In the genomic region with DNA sequence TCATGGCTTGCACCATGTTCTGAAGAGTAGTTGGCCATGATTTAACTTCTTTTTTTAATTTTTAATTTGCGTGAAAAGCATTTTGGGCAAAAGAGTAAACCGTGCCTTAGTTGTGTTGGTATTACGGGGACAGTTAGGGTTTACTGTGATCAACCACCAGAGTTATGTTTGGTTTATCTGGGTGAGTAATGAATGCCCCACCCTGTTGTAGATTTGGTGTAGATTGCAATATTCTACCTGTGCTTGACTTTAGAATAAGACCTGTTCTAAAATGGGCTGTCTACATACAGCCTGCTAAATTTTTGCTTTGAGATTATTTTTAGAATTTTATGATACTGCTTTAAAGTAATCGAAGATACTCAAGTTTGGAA, we compare ENCODE assay signal across 8 cellular contexts. TPM values are rescaled to one million over a fixed set of nuclear protein-coding genes. Genes with fewer than 3 reads are reported as not detected.
A peak's percentile ranks its signal among the peaks of the same experiment; 100 is the strongest.
DNase-seq lines count a peak whose midpoint lies in the region; ATAC-seq and TF ChIP-seq lines count a peak whose summit lies in the region.

No MANE protein-coding gene starts in this region.

- TF ChIP-seq CTCF in AG04450 (IDR thresholded peaks at IDR 0.05; ENCODE audit: low read depth, low read length) (no peak), astrocyte of the spinal cord (IDR thresholded peaks at IDR 0.05; ENCODE audit: low read depth, low read length) (no peak)

- CTCF ChIA-PET in AG04450 (lab: Charles Lee): no interaction called here

- in situ Hi-C loops in astrocyte of the spinal cord (cut with HindIII; ENCODE audit: low sequenced_read_pairs): no loop called here

- H3K27me3 ChIP-seq in AG04450 (ENCODE audit: control insufficient read depth, insufficient read depth, low read length) (no peaks in the 10 kb centered on the region), HUES48 (ENCODE audit: control insufficient read depth, insufficient read depth, low read length) (no peaks in the 10 kb centered on the region)

- no peak for DNase-seq in AG04450 (ENCODE audit: low read depth, low spot score)
- no peak for DNase-seq in astrocyte of the spinal cord (ENCODE audit: low read depth, low spot score)
- peak; percentile 29 to 38 for DNase-seq in lung microvascular endothelial cell (ENCODE audit: low read depth in 2 of 2)
- DNase-seq in stimulated activated CD4-positive, alpha-beta T cell treated with anti-CD3 and anti-CD28 coated beads, Interleukin-2, amount 100 ng/mL, for 24 hours: no peak
- no peak for DNase-seq in stimulated activated CD4-positive, alpha-beta T cell treated with anti-CD3 and anti-CD28 coated beads, Interleukin-15, amount 100 ng/mL, for 24 hours
- no peak for DNase-seq in NCI-H1436 (lab: John Stamatoyannopoulos, UW)

- H3K4me3 ChIP-seq in AG04450 (ENCODE audit: low read depth, low read length) (peak overlapping the region; percentile 89), HUES48 (ENCODE audit: low read depth, low read length) (peak overlapping the region; percentile 92), astrocyte of the spinal cord (ENCODE audit: low read depth, low read length) (peak overlapping the region; percentile 61)

- no peaks in the 10 kb centered on the region for H3K36me3 ChIP-seq in HUES48 (ENCODE audit: control insufficient read depth, insufficient read depth, low read length)

- ATAC-seq in GM21529 (IDR thresholded peaks at IDR 0.05; ENCODE audit: unreplicated experiment): no peak

- peak overlapping the region; percentile 95 for H3K9ac ChIP-seq in HUES48 (ENCODE audit: low read depth, low read length)

- H3K9me3 ChIP-seq in AG04450 (ENCODE audit: control insufficient read depth, insufficient read depth, low read length) (no peaks in the 10 kb centered on the region), HUES48 (ENCODE audit: control insufficient read depth, insufficient read depth, low read length) (no peaks in the 10 kb centered on the region)

- POLR2A ChIA-PET in AG04450 (lab: Yijun Ruan, JAX): no interaction called here

- H3K27ac ChIP-seq in AG04450 (ENCODE audit: low read depth, low read length) (no peak overlapping the region), HUES48 (ENCODE audit: low read depth, low read length) (peak overlapping the region; percentile 46)

- H3K4me1 ChIP-seq in HUES48 (ENCODE audit: control insufficient read depth, insufficient read depth, low read length): peaks cover 34% of the 10 kb centered on the region

RNA-seq across cellular contexts. Expression of a gene that starts 1.4 kb away (rescaled TPM):
- 25.3 and 35.3 TPM in 2 replicates for polyA plus RNA-seq in AG04450 (2011; rRNA removed)
- 28.2 and 51.8 TPM in 2 replicates for polyA minus RNA-seq in AG04450 (2011; rRNA and poly(A)+ RNA removed)
- 44.7 and 64.3 TPM in 2 replicates for total RNA-seq in lung microvascular endothelial cell

Comparison
In these comparisons a context has a peak if more than half of its experiments do, and no peak if none do; other contexts are left out.
1. DNase-seq: peak in lung microvascular endothelial cell (2 of 2); none in AG04450 (single experiment), astrocyte of the spinal cord (single experiment), stimulated activated CD4-positive, alpha-beta T cell treated with anti-CD3 and anti-CD28 coated beads, Interleukin-2, amount 100 ng/mL, for 24 hours (0 of 2), stimulated activated CD4-positive, alpha-beta T cell treated with anti-CD3 and anti-CD28 coated beads, Interleukin-15, amount 100 ng/mL, for 24 hours (single experiment) and NCI-H1436 (single experiment).
2. Peak in every context shown above with its lines, with median percentiles within 50 percentile points of each other: H3K4me3 ChIP-seq.